Comparison of ENCODE assay signal across 8 cellular contexts in genomic region chr11:63478896-63479295, GRCh38. TPM values are rescaled to one million over a fixed set of nuclear protein-coding genes. Genes with fewer than 3 reads are reported as not detected.
DNase-seq lines count a peak whose midpoint lies in the region; ATAC-seq and TF ChIP-seq lines count a peak whose summit lies in the region.

No MANE protein-coding gene starts in this region.

- CTCF ChIA-PET in OCI-LY7 (lab: Charles Lee; ENCODE audit: unreplicated experiment) = interaction anchor here (0.8 kb wide), 1 partner anchor 157 kb away, joined by 3 read pairs; no protein-coding TSS in a partner anchor

- no peak for TF ChIP-seq POLR2A in suprapubic skin (IDR thresholded peaks at IDR 0.05)

- H4K20me1 ChIP-seq in KMS-11 (ENCODE audit: insufficient read depth) (no peaks in the 10 kb centered on the region), OCI-LY7 (ENCODE audit: insufficient read depth, low read length) (no peaks in the 10 kb centered on the region), neural cell (ENCODE audit: insufficient read depth) (no peaks in the 10 kb centered on the region)

- WGBS in suprapubic skin = 12% methylated on average over 5 of the region's 5 CpGs

- no peaks in the 10 kb centered on the region for H3F3A ChIP-seq in neural cell (ENCODE audit: insufficient read depth, low read length, poor library complexity, severe bottlenecking)

- H3K9ac ChIP-seq in KMS-11 = no peak overlapping the region
- no peak overlapping the region for H3K9ac ChIP-seq in neural cell (ENCODE audit: low read length)

- H3K4me3 ChIP-seq in KMS-11 (IDR thresholded peaks at IDR 0.05; ENCODE audit: insufficient read depth, low read depth, low read length) (no peak overlapping the region), OCI-LY7 (ENCODE audit: low read depth, low read length, poor library complexity, severe bottlenecking) (no peak overlapping the region), neural cell (ENCODE audit: low read length) (no peak overlapping the region), suprapubic skin (no peak overlapping the region)

- no peak overlapping the region for H2AFZ ChIP-seq in KMS-11 (ENCODE audit: low read depth)
- H2AFZ ChIP-seq in OCI-LY7 (ENCODE audit: low read length) = peak overlapping the region; percentile 17; the same call in 1 of the 2 replicates
- no peak overlapping the region for H2AFZ ChIP-seq in neural cell (ENCODE audit: low read depth, low read length)

- H3K27ac ChIP-seq in KMS-11 (no peak overlapping the region), OCI-LY7 (ENCODE audit: low read depth, low read length, poor library complexity, severe bottlenecking) (no peak overlapping the region), neural cell (ENCODE audit: low read length) (no peak overlapping the region), suprapubic skin (no peak overlapping the region)

- H3K9me2 ChIP-seq in OCI-LY7 (ENCODE audit: insufficient read depth, low read length) (no peaks in the 10 kb centered on the region), neural cell (ENCODE audit: insufficient read depth, low read length) (no peaks in the 10 kb centered on the region)

- TF ChIP-seq EP300 in neural cell (conservative IDR thresholded peaks at IDR 0.05; ENCODE audit: poor library complexity, severe bottlenecking) (no peak), suprapubic skin (IDR thresholded peaks at IDR 0.05) (no peak)

- H3K79me2 ChIP-seq in KMS-11 (ENCODE audit: insufficient read depth, low read depth) = no peaks in the 10 kb centered on the region
- H3K79me2 ChIP-seq in OCI-LY7 (ENCODE audit: insufficient read depth, low read depth, low read length) = no peaks in the 10 kb centered on the region
- no peaks in the 10 kb centered on the region for H3K79me2 ChIP-seq in neural cell (replicated peaks; ENCODE audit: insufficient read depth, low read length)

- H3K27me3 ChIP-seq in KMS-11 (ENCODE audit: insufficient read depth, low read depth) (no peaks in the 10 kb centered on the region), neural cell (ENCODE audit: insufficient read depth, low read depth, low read length) (no peaks in the 10 kb centered on the region), suprapubic skin (no peaks in the 10 kb centered on the region)

- POLR2A ChIA-PET in OCI-LY7 (lab: Charles Lee) = interaction anchor here (0.8 kb wide), 1 partner anchor 11 kb away, joined by 3 read pairs; no protein-coding TSS in a partner anchor

- ATAC-seq in HG03521 (IDR thresholded peaks at IDR 0.05; ENCODE audit: unreplicated experiment) = no peak

- peak; percentile 98 for TF ChIP-seq RAD21 in neural cell (conservative IDR thresholded peaks at IDR 0.05)

- H3K4me1 ChIP-seq in KMS-11 (ENCODE audit: low read depth, poor library complexity, severe bottlenecking) (no peaks in the 10 kb centered on the region), OCI-LY7 (ENCODE audit: insufficient read depth, low read length, poor library complexity, severe bottlenecking) (no peaks in the 10 kb centered on the region), suprapubic skin (no peaks in the 10 kb centered on the region)

- H3K9me3 ChIP-seq in OCI-LY7 (ENCODE audit: low read length) = no peaks in the 10 kb centered on the region
- peaks cover 4% of the 10 kb centered on the region for H3K9me3 ChIP-seq in neural cell (ENCODE audit: low read length)
- H3K9me3 ChIP-seq in suprapubic skin = no peaks in the 10 kb centered on the region

- TF ChIP-seq CTCF in KMS-11 (conservative IDR thresholded peaks at IDR 0.05; ENCODE audit: low read depth, low read length) = peak; percentile 95
- peak; percentile 99 for TF ChIP-seq CTCF in OCI-LY7 (conservative IDR thresholded peaks at IDR 0.05; ENCODE audit: low read length)
- peak; percentile 97 for TF ChIP-seq CTCF in neural cell (IDR thresholded peaks at IDR 0.05; ENCODE audit: poor library complexity, severe bottlenecking)
- TF ChIP-seq CTCF in suprapubic skin (IDR thresholded peaks at IDR 0.05) = peak; percentile 83 to 84

- peak; percentile 85 for DNase-seq in DMS114 treated with DMSO at 0.1 percent for 48 hours (lab: John Stamatoyannopoulos, UW; ENCODE audit: unreplicated experiment)
- peak; percentile 71 for DNase-seq in OCI-LY7 (ENCODE audit: low spot score)
- DNase-seq in activated T-cell treated with anti-CD3 and anti-CD28 coated beads, Interleukin-2, amount 50 U/mL, for 1 hour = peak; percentile 36
- DNase-seq in fibroblast of gingiva (ENCODE audit: low read depth) = peak; percentile 62
- DNase-seq in suprapubic skin (ENCODE audit: low spot score in 2 of 2) = no peak

- BruUV-seq in OCI-LY7 (replicated peaks; lab: Mats Ljungman, UMichigan) = no TSS peak

- H3K4me2 ChIP-seq in KMS-11 (no peak overlapping the region), OCI-LY7 (ENCODE audit: low read length) (no peak overlapping the region), neural cell (ENCODE audit: low read length) (no peak overlapping the region)

- no peaks in the 10 kb centered on the region for H3K36me3 ChIP-seq in KMS-11 (ENCODE audit: insufficient read depth)
- H3K36me3 ChIP-seq in OCI-LY7 (ENCODE audit: insufficient read depth, low read length) = no peaks in the 10 kb centered on the region
- no peaks in the 10 kb centered on the region for H3K36me3 ChIP-seq in neural cell (ENCODE audit: insufficient read depth, low read length)
- no peaks in the 10 kb centered on the region for H3K36me3 ChIP-seq in suprapubic skin

- intact Hi-C loops in OCI-LY7 (cut with micrococcal nuclease; ENCODE audit: unreplicated experiment) = loop anchor here (1.0 to 2.0 kb wide), 2 partner anchors 156 to 260 kb away; no protein-coding TSS in a partner anchor

TF ChIP-seq in neural cell, 6 proteins besides CTCF, POLR2A, EP300 and RAD21:
- TF ChIP-seq, protein P1, sequence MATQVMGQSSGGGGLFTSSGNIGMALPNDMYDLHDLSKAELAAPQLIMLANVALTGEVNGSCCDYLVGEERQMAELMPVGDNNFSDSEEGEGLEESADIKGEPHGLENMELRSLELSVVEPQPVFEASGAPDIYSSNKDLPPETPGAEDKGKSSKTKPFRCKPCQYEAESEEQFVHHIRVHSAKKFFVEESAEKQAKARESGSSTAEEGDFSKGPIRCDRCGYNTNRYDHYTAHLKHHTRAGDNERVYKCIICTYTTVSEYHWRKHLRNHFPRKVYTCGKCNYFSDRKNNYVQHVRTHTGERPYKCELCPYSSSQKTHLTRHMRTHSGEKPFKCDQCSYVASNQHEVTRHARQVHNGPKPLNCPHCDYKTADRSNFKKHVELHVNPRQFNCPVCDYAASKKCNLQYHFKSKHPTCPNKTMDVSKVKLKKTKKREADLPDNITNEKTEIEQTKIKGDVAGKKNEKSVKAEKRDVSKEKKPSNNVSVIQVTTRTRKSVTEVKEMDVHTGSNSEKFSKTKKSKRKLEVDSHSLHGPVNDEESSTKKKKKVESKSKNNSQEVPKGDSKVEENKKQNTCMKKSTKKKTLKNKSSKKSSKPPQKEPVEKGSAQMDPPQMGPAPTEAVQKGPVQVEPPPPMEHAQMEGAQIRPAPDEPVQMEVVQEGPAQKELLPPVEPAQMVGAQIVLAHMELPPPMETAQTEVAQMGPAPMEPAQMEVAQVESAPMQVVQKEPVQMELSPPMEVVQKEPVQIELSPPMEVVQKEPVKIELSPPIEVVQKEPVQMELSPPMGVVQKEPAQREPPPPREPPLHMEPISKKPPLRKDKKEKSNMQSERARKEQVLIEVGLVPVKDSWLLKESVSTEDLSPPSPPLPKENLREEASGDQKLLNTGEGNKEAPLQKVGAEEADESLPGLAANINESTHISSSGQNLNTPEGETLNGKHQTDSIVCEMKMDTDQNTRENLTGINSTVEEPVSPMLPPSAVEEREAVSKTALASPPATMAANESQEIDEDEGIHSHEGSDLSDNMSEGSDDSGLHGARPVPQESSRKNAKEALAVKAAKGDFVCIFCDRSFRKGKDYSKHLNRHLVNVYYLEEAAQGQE (IDR thresholded peaks at IDR 0.05; ENCODE audit: borderline replicate concordance) = no peak
- no peak for TF ChIP-seq EZH2 (IDR thresholded peaks at IDR 0.05; ENCODE audit: borderline replicate concordance, insufficient read depth, low read length, poor library complexity, severe bottlenecking)
- TF ChIP-seq SMC3 (conservative IDR thresholded peaks at IDR 0.05; ENCODE audit: poor library complexity) = peak; percentile 98

RNA-seq across cellular contexts. Expression of gene PLAAT5, which starts 12.1 kb away (rescaled TPM):
- total RNA-seq in OCI-LY7 (2014; rRNA removed; shearing (Covaris generic)) = not detected in 2 replicates
- total RNA-seq in OCI-LY7 (2022) (not detected in 2 replicates), suprapubic skin (1 to 10 TPM in 3 of 4 donors, under 1 TPM in 1; 0.38 to 9.9 (median 2.4) TPM)
- 0.14 TPM in 1 of 2 replicates, not detected in the other for polyA plus RNA-seq in neural cell
- not detected in 2 replicates for polyA minus RNA-seq in neural cell

RNA-seq across cellular contexts. Expression of gene LGALS12, which starts 27.0 kb away (rescaled TPM):
- total RNA-seq in OCI-LY7 (2014; rRNA removed; shearing (Covaris generic)) = not detected in 2 replicates
- total RNA-seq in OCI-LY7 (2022) = not detected in 2 replicates
- polyA plus RNA-seq in neural cell = not detected in 2 replicates
- not detected in 2 replicates for polyA minus RNA-seq in neural cell
- total RNA-seq in suprapubic skin = 1 to 10 TPM in 2 of 4 donors, under 1 TPM in 1, not detected in 1; 0.76 to 6.3 (median 2.3) TPM

RNA-seq across cellular contexts. Expression of gene PLAAT4, which starts 57.7 kb away (rescaled TPM):
- 6.5 and 6.8 TPM in 2 replicates for total RNA-seq in OCI-LY7 (2014; rRNA removed; shearing (Covaris generic))
- 1.3 and 1.4 TPM in 2 replicates for total RNA-seq in OCI-LY7 (2022)
- not detected in 2 replicates for polyA plus RNA-seq in neural cell
- polyA minus RNA-seq in neural cell = not detected in 2 replicates
- total RNA-seq in suprapubic skin = 10 to 100 TPM in 1 of 4 donors, 1 to 10 TPM in 2, not detected in 1; 3.3 to 14.1 (median 4.6) TPM

Comparison
In these comparisons a context has a peak if more than half of its experiments do, and no peak if none do; other contexts are left out.
1. DNase-seq: peak in DMS114 treated with DMSO at 0.1 percent for 48 hours (single experiment), OCI-LY7 (single experiment), activated T-cell treated with anti-CD3 and anti-CD28 coated beads, Interleukin-2, amount 50 U/mL, for 1 hour (single experiment) and fibroblast of gingiva (single experiment); none in suprapubic skin (0 of 2).
2. Peak in every context shown above with its lines, with median percentiles within 50 percentile points of each other: CTCF ChIP-seq.